ENCODE assay signal across 9 cellular contexts in genomic region chr1:32619701-32620485, GRCh38. TPM values are rescaled to one million over a fixed set of nuclear protein-coding genes. Genes with fewer than 3 reads are reported as not detected.
DNase-seq lines count a peak whose midpoint lies in the region; ATAC-seq and TF ChIP-seq lines count a peak whose summit lies in the region.
"Had no signal": no experiment of that assay in that cellular context is flagged by ENCODE, and none has a peak within 500 bp of the region (broad histone marks: within the 10 kb centered on the region; RNA-seq: fewer than 3 reads in every experiment).

No MANE protein-coding gene starts in this region.

- no peaks in the 10 kb centered on the region for H3K27me3 ChIP-seq in spleen (replicated peaks in 1 of 7)

- peaks cover 6% of the 10 kb centered on the region for H3K36me3 Mint-ChIP-seq in chondrocyte (ENCODE audit: low read depth)

- WGBS in spleen, 5 donors: 60 to 68% (median 67%) methylated on average over 5 of the region's 5 CpGs

- H3K27ac ChIP-seq in spleen: no peak overlapping the region
- H3K27ac ChIP-seq: SK-N-MC had no signal

- no peaks in the 10 kb centered on the region for H3K9me3 Mint-ChIP-seq in chondrocyte (ENCODE audit: low read depth)

- peaks cover 0 to 18% (median 3%) of the 10 kb centered on the region in 6 donors for H3K4me1 ChIP-seq in spleen

- TF ChIP-seq CTCF in AG09309 (IDR thresholded peaks at IDR 0.05; ENCODE audit: control insufficient read depth, insufficient read depth, low read depth, low read length, missing control alignments) (peak; percentile 23), chondrocyte (IDR thresholded peaks at IDR 0.05) (peak; percentile 75), spleen (IDR thresholded peaks at IDR 0.05 in 8 of 11, conservative IDR thresholded peaks at IDR 0.05 in 3 of 11) (no peak)

- no peaks in the 10 kb centered on the region for H3K27me3 Mint-ChIP-seq in chondrocyte (ENCODE audit: low read depth)

- no peaks in the 10 kb centered on the region for H3K9me3 ChIP-seq in spleen

- H3K4me3 Mint-ChIP-seq in chondrocyte (ENCODE audit: unreplicated experiment): no peak overlapping the region

- peaks cover 0 to 69% (median 6%) of the 10 kb centered on the region in 6 donors for H3K36me3 ChIP-seq in spleen

- no peak for DNase-seq in AG09309 (ENCODE audit: low read depth)
- no peak for DNase-seq in chondrocyte (ENCODE audit: low spot score)
- no peak for DNase-seq in NCI-H2196 treated with DMSO at 0.1 percent for 48 hours (lab: John Stamatoyannopoulos, UW; ENCODE audit: unreplicated experiment)
- DNase-seq in HPDE6-E6E7 (ENCODE audit: extremely low spot score): no peak
- DNase-seq in 8988T: no peak
- no peak for DNase-seq in spleen

- ATAC-seq in GM18870 (IDR thresholded peaks at IDR 0.05; ENCODE audit: unreplicated experiment) (peak; percentile 48), HG03097 (IDR thresholded peaks at IDR 0.05; ENCODE audit: low FRiP score, unreplicated experiment) (peak; percentile 77)

- H3K4me3 ChIP-seq in AG09309 (ENCODE audit: control insufficient read depth, low read depth, low read length) (no peak overlapping the region), spleen (no peak overlapping the region)
- H3K4me3 ChIP-seq: SK-N-MC had no signal

- TF ChIP-seq POLR2A in spleen (IDR thresholded peaks at IDR 0.05): no peak

- H3K27ac Mint-ChIP-seq in chondrocyte (ENCODE audit: unreplicated experiment): no peak overlapping the region

- H3K4me1 Mint-ChIP-seq in chondrocyte (ENCODE audit: low read depth): no peaks in the 10 kb centered on the region

- intact Hi-C loops in spleen (cut with DNase I; ENCODE audit: low total_unique reads): no loop called here

RNA-seq across cellular contexts. Expression of gene ZBTB8OS, which starts 30.5 kb away (rescaled TPM):
- total RNA-seq in chondrocyte (30.0 to 41.1 TPM (median 36.7 TPM) in 3 replicates), spleen (10 to 100 TPM; 26.7 to 46.2 (median 35.4) TPM)
- 10 to 100 TPM; 52.9 to 70.5 (median 53.1) TPM for polyA plus RNA-seq in spleen

RNA-seq across cellular contexts. Expression of gene RBBP4, which starts 31.1 kb away (rescaled TPM):
- total RNA-seq in chondrocyte: 155 to 194 TPM (median 156 TPM) in 3 replicates
- 100 to 1,000 TPM; 122 to 181 (median 158) TPM for total RNA-seq in spleen
- 10 to 100 TPM; 42.4 to 74.1 (median 61.0) TPM for polyA plus RNA-seq in spleen

Comparison
In these comparisons a context has a peak if more than half of its experiments do, and no peak if none do; other contexts are left out.
1. CTCF ChIP-seq: peak in AG09309 (single experiment) and chondrocyte (single experiment); none in spleen (0 of 11).